ENCODE assay signal across 15 cellular contexts in genomic region chr13:35345992-35346391, GRCh38.
DNase-seq lines count a peak whose midpoint lies in the region; ATAC-seq and TF ChIP-seq lines count a peak whose summit lies in the region.
"Had no signal": no experiment of that assay in that cellular context is flagged by ENCODE, and none has a peak within 500 bp of the region (broad histone marks: within the 10 kb centered on the region; RNA-seq: fewer than 3 reads in every experiment).

No MANE protein-coding gene starts in this region.

- H3K27ac ChIP-seq in WERI-Rb-1, result peak overlapping the region; percentile 60
- H3K27ac ChIP-seq: HL-60 had no signal

- H3K27ac Mint-ChIP-seq in progenitor cell of endocrine pancreas, result peak overlapping the region; percentile 42
- H3K27ac Mint-ChIP-seq: CD4-positive, alpha-beta T cell had no signal

- H3K27me3 Mint-ChIP-seq in progenitor cell of endocrine pancreas, result no peaks in the 10 kb centered on the region
- H3K27me3 Mint-ChIP-seq: CD4-positive, alpha-beta T cell had no signal

- H3K27me3 ChIP-seq in WERI-Rb-1 (ENCODE audit: insufficient read depth, low read depth, severe bottlenecking), result no peaks in the 10 kb centered on the region

- TF ChIP-seq CTCF in WERI-Rb-1 (IDR thresholded peaks at IDR 0.05; ENCODE audit: low read depth, low read length) (no peak), progenitor cell of endocrine pancreas (IDR thresholded peaks at IDR 0.05; ENCODE audit: unreplicated experiment) (no peak)

- no peak overlapping the region for H3K4me3 ChIP-seq in WERI-Rb-1 (ENCODE audit: low read depth, low read length)

- no peaks in the 10 kb centered on the region for H3K9me3 Mint-ChIP-seq in progenitor cell of endocrine pancreas (ENCODE audit: low read depth)
- H3K9me3 Mint-ChIP-seq: CD4-positive, alpha-beta T cell had no signal

- H3K36me3 ChIP-seq in WERI-Rb-1, result no peaks in the 10 kb centered on the region

- H3K36me3 Mint-ChIP-seq in progenitor cell of endocrine pancreas (ENCODE audit: insufficient read depth), result no peaks in the 10 kb centered on the region

- peak; percentile 20 for DNase-seq in D341Med (ENCODE audit: low spot score)
- DNase-seq in NCI-H82 treated with DMSO at 0.1 percent for 48 hours (lab: John Stamatoyannopoulos, UW; ENCODE audit: unreplicated experiment), result peak; percentile 91
- peak; percentile 40 for DNase-seq in WERI-Rb-1
- no peak for DNase-seq in progenitor cell of endocrine pancreas (ENCODE audit: low spot score, unreplicated experiment)
- no peak for DNase-seq in left lobe of liver (ENCODE audit: low spot score)
- DNase-seq: ACHN; CD4-positive, alpha-beta T cell; DMS53; GF-D8; H7; IMR-90; KBM-7 had no signal

- H3K4me1 Mint-ChIP-seq in progenitor cell of endocrine pancreas (ENCODE audit: low read depth), result peaks cover 39% of the 10 kb centered on the region

- H3K4me3 Mint-ChIP-seq in progenitor cell of endocrine pancreas (ENCODE audit: low read depth), result no peak overlapping the region
- H3K4me3 Mint-ChIP-seq: CD4-positive, alpha-beta T cell had no signal

- no peaks in the 10 kb centered on the region for H3K9me3 ChIP-seq in WERI-Rb-1 (ENCODE audit: severe bottlenecking)

- ATAC-seq in left lobe of liver (no peak), HG02870 (IDR thresholded peaks at IDR 0.05; ENCODE audit: unreplicated experiment) (no peak)
- ATAC-seq in activated CD4-positive, CD25-positive, alpha-beta regulatory T cell treated with anti-CD3 and anti-CD28 coated beads, Interleukin-2, amount 50 U/mL, for 24 hours, result no peak

Comparison
In these comparisons a context has a peak if more than half of its experiments do, and no peak if none do; other contexts are left out.
1. DNase-seq: peak in D341Med (single experiment), NCI-H82 treated with DMSO at 0.1 percent for 48 hours (single experiment) and WERI-Rb-1 (single experiment); none in progenitor cell of endocrine pancreas (single experiment) and left lobe of liver (single experiment).